Comparison of ENCODE assay signal across 8 cellular contexts in the genomic region with DNA sequence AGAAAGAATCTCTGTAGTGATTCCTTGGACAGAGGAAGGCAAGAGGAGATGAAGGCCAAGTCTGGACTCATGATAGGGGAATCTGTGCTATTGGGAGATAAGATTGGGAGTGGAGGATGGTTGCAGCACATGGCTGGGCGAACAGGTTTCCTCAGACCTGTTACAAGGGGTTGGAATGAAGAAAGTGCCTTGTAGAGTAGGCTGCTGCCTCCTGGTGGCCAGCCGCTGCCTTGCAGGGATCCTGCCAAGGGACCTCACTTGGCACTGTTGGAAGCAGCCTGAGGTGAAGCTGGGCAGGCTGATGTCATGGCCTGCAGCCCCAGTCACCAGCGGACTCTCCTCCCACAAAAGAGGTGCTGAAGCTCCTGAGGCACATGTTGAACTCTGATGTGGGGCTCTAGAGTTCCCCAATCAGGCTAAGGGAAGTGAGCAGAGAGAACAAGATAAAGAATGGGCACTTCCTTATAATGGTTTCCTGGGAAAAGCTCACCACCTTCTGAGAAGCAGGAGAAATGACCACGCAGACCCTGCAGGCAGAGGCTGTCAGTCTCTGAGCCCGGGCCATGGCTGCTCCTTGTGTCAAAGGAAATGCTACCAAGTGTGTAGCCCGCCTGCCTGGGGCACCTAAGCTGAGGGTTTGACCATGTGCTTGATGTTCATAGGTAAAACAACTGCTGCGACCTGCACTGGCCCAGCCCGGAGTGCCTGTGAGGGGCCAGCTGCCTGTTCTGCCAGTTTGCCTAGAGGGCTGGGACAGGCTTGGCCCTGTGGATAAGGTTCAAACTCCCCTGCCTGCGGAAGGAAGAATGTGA. TPM values are rescaled to one million over a fixed set of nuclear protein-coding genes. Genes with fewer than 3 reads are reported as not detected.
DNase-seq lines count a peak whose midpoint lies in the region; ATAC-seq and TF ChIP-seq lines count a peak whose summit lies in the region.

No MANE protein-coding gene starts in this region.

- POLR2A ChIA-PET in CD8-positive, alpha-beta T cell (lab: Charles Lee), result interaction anchor here (1.6 to 5.4 kb wide), 3 partner anchors 12 to 169 kb away, joined by 4 to 47 read pairs (median 33); partner anchors contain the start of genes DCAF1 and RAD54L2
- POLR2A ChIA-PET in HEK293T (lab: Yijun Ruan, JAX), result interaction anchor here (1.2 to 6.8 kb wide), 2 partner anchors 131 to 169 kb away, joined by 3 to 75 read pairs; partner anchors contain the start of genes DCAF1 and RAD54L2
- POLR2A ChIA-PET in activated CD4-positive, alpha-beta memory T cell treated with anti-CD3 and anti-CD28 coated beads, Interleukin-2, amount 10 ng/mL, durations not matched to agents 7 days and 5 days (lab: Charles Lee), result interaction anchor here (0.9 to 8.1 kb wide), 14 partner anchors 11 to 1096 kb away, joined by 3 to 140 read pairs (median 4); partner anchors contain the start of genes CISH, DCAF1, MANF and RAD54L2

- H3K27me3 ChIP-seq in CD8-positive, alpha-beta T cell (ENCODE audit: insufficient read depth, low read length), result no peaks in the 10 kb centered on the region
- no peaks in the 10 kb centered on the region for H3K27me3 ChIP-seq in lung (ENCODE audit: control insufficient read depth, insufficient read depth)

- no peak overlapping the region for H3K27ac ChIP-seq in CD8-positive, alpha-beta T cell (ENCODE audit: low read depth, low read length)
- no peak overlapping the region for H3K27ac ChIP-seq in lung (ENCODE audit: low read depth in 1 of 2, low read length in 1 of 2)

- H3K36me3 Mint-ChIP-seq in CD8-positive, alpha-beta T cell, result peaks cover 11% of the 10 kb centered on the region
- H3K36me3 Mint-ChIP-seq in activated CD4-positive, alpha-beta memory T cell treated with anti-CD3 and anti-CD28 coated beads, Interleukin-2, amount 10 ng/mL, durations not matched to agents 7 days and 5 days (ENCODE audit: low read depth), result peaks cover 25% of the 10 kb centered on the region

- TF ChIP-seq CTCF in CD8-positive, alpha-beta T cell (IDR thresholded peaks at IDR 0.05), result peak; percentile 91
- peak; percentile 90 for TF ChIP-seq CTCF in lung (IDR thresholded peaks at IDR 0.05; ENCODE audit: control extremely low read depth, extremely low read depth)

- H3K4me3 ChIP-seq in CD8-positive, alpha-beta T cell (ENCODE audit: low read depth, low read length), result no peak overlapping the region
- no peak overlapping the region for H3K4me3 ChIP-seq in lung

- no peaks in the 10 kb centered on the region for H3K9me3 Mint-ChIP-seq in CD8-positive, alpha-beta T cell
- H3K9me3 Mint-ChIP-seq in activated CD4-positive, alpha-beta memory T cell treated with anti-CD3 and anti-CD28 coated beads, Interleukin-2, amount 10 ng/mL, durations not matched to agents 7 days and 5 days, result no peaks in the 10 kb centered on the region

- CTCF ChIA-PET in CD8-positive, alpha-beta T cell (lab: Charles Lee), result interaction anchor here (0.5 to 8.0 kb wide), 34 partner anchors 11 to 1053 kb away, joined by 3 to 163 read pairs (median 4); partner anchors contain the start of gene DCAF1
- CTCF ChIA-PET in HEK293T (lab: Yijun Ruan, JAX), result interaction anchor here (0.6 to 3.5 kb wide), 13 partner anchors 10 to 1054 kb away, joined by 3 to 53 read pairs (median 4); partner anchors contain the start of genes DCAF1 and RAD54L2
- CTCF ChIA-PET in activated CD4-positive, alpha-beta memory T cell treated with anti-CD3 and anti-CD28 coated beads, Interleukin-2, amount 10 ng/mL, durations not matched to agents 7 days and 5 days (lab: Charles Lee), result interaction anchor here (0.5 to 9.2 kb wide), 36 partner anchors 8 to 551 kb away, joined by 3 to 256 read pairs (median 4); partner anchors contain the start of genes DCAF1, MANF, PARP3 and RAD54L2

- WGBS in lung, 2 donors, result 39 to 40% methylated on average over 9 of the region's 9 CpGs

- peak; percentile 24 for ATAC-seq in CD8-positive, alpha-beta T cell
- peak; percentile 50 for ATAC-seq in lung (ENCODE audit: insufficient read depth, low FRiP score)
- no peak for ATAC-seq in GM21619 (IDR thresholded peaks at IDR 0.05; ENCODE audit: unreplicated experiment)

- no peaks in the 10 kb centered on the region for H3K9me3 ChIP-seq in CD8-positive, alpha-beta T cell (ENCODE audit: low read length)
- H3K9me3 ChIP-seq in lung (ENCODE audit: control insufficient read depth in 2 of 2, insufficient read depth in 1 of 2, low read length in 1 of 2), result no peaks in the 10 kb centered on the region

- no peak overlapping the region for H3K27ac Mint-ChIP-seq in CD8-positive, alpha-beta T cell
- H3K27ac Mint-ChIP-seq in activated CD4-positive, alpha-beta memory T cell treated with anti-CD3 and anti-CD28 coated beads, Interleukin-2, amount 10 ng/mL, durations not matched to agents 7 days and 5 days, result peak overlapping the region; percentile 87

- intact Hi-C loops in CD8-positive, alpha-beta T cell (cut with DNase I, micrococcal nuclease), result loop anchor here (1.0 to 10.0 kb wide), 9 partner anchors 27 to 1305 kb away; partner anchors contain the start of genes CACNA2D2 (in 1 of the 2), MANF (in 1 of the 2), MAPKAPK3 (in 1 of the 2) and RAD54L2 (in 1 of the 2)

- H3K27me3 Mint-ChIP-seq in CD8-positive, alpha-beta T cell (ENCODE audit: low read depth), result no peaks in the 10 kb centered on the region
- no peaks in the 10 kb centered on the region for H3K27me3 Mint-ChIP-seq in activated CD4-positive, alpha-beta memory T cell treated with anti-CD3 and anti-CD28 coated beads, Interleukin-2, amount 10 ng/mL, durations not matched to agents 7 days and 5 days

- no peaks in the 10 kb centered on the region for H3K36me3 ChIP-seq in CD8-positive, alpha-beta T cell (ENCODE audit: insufficient read depth, low read length)
- peaks cover 2 to 3% of the 10 kb centered on the region in 2 donors for H3K36me3 ChIP-seq in lung (ENCODE audit: control insufficient read depth in 2 of 2, insufficient read depth in 2 of 2, low read length in 2 of 2)

- peaks cover 42% of the 10 kb centered on the region for H3K4me1 ChIP-seq in CD8-positive, alpha-beta T cell (ENCODE audit: insufficient read depth, low read length)
- peaks cover 0 to 11% of the 10 kb centered on the region in 2 donors for H3K4me1 ChIP-seq in lung (ENCODE audit: control insufficient read depth in 2 of 2, insufficient read depth in 2 of 2, low read length in 2 of 2)

- peak overlapping the region; percentile 61 for H3K4me3 Mint-ChIP-seq in CD8-positive, alpha-beta T cell
- peak overlapping the region; percentile 93 for H3K4me3 Mint-ChIP-seq in activated CD4-positive, alpha-beta memory T cell treated with anti-CD3 and anti-CD28 coated beads, Interleukin-2, amount 10 ng/mL, durations not matched to agents 7 days and 5 days

- H3K4me1 Mint-ChIP-seq in CD8-positive, alpha-beta T cell (ENCODE audit: low read depth), result peaks cover 49% of the 10 kb centered on the region
- peaks cover 49% of the 10 kb centered on the region for H3K4me1 Mint-ChIP-seq in activated CD4-positive, alpha-beta memory T cell treated with anti-CD3 and anti-CD28 coated beads, Interleukin-2, amount 10 ng/mL, durations not matched to agents 7 days and 5 days

- peak; percentile 57 to 83 (median 76) for DNase-seq in CD8-positive, alpha-beta T cell
- DNase-seq in HEK293T (ENCODE audit: extremely low spot score), result peak; percentile 82
- DNase-seq in NCI-H748 treated with DMSO at 0.1 percent for 48 hours (lab: John Stamatoyannopoulos, UW), result peak; percentile 48
- peak; percentile 87 for DNase-seq in activated CD4-positive, alpha-beta memory T cell treated with anti-CD3 and anti-CD28 coated beads, Interleukin-2, amount 10 ng/mL, durations not matched to agents 7 days and 5 days
- DNase-seq in effector CD4-positive, alpha-beta T cell, result peak; percentile 79
- peak; percentile 90 for DNase-seq in lung (ENCODE audit: low spot score)
- peak; percentile 76 to 82 (median 77) for DNase-seq in stimulated activated CD4-positive, alpha-beta T cell treated with anti-CD3 and anti-CD28 coated beads, TNF-alpha, amount 100 ng/mL, for 48 hours (ENCODE audit: low read depth in 3 of 3)

TF ChIP-seq in HEK293T, 16 proteins besides CTCF, POLR2A, EP300 and RAD21:
- no peak for TF ChIP-seq CTBP1 (IDR thresholded peaks at IDR 0.05; ENCODE audit: borderline replicate concordance)
- TF ChIP-seq BHLHE40 (IDR thresholded peaks at IDR 0.05; ENCODE audit: borderline replicate concordance), result no peak
- 0 out of 2 replicates have a peak, but pooled peaks have one; percentile 20 for TF ChIP-seq L3MBTL2 (conservative IDR thresholded peaks at IDR 0.05)
- no peak for TF ChIP-seq FOXK2 (IDR thresholded peaks at IDR 0.05)

RNA-seq across cellular contexts. Expression of gene TEX264, which starts 1.6 kb away (rescaled TPM):
- 10 to 100 TPM; 18.7 to 21.0 TPM for total RNA-seq in CD8-positive, alpha-beta T cell
- 100 to 1,000 TPM; 103 to 108 TPM for total RNA-seq in activated CD4-positive, alpha-beta memory T cell treated with anti-CD3 and anti-CD28 coated beads, Interleukin-2, amount 10 ng/mL, durations not matched to agents 7 days and 5 days
- 10 to 100 TPM; 36.1 to 51.2 TPM for total RNA-seq in lung
- 100 to 1,000 TPM in 1 of 2 donors, 10 to 100 TPM in 1; 59.7 to 105 TPM for polyA plus RNA-seq in lung

RNA-seq across cellular contexts. Expression of gene GRM2, which starts 37.4 kb away (rescaled TPM):
- total RNA-seq in CD8-positive, alpha-beta T cell, result 1 to 10 TPM; 3.9 to 5.4 TPM
- total RNA-seq in activated CD4-positive, alpha-beta memory T cell treated with anti-CD3 and anti-CD28 coated beads, Interleukin-2, amount 10 ng/mL, durations not matched to agents 7 days and 5 days, result 1 to 10 TPM; 1.7 to 2.4 TPM
- under 1 TPM; 0.26 to 0.77 TPM for total RNA-seq in lung
- polyA plus RNA-seq in lung, result under 1 TPM; 0.13 to 0.24 TPM
